8 cellular contexts compared by ENCODE assay signal in genomic region chr15:92902020-92902419, GRCh38. TPM values are rescaled to one million over a fixed set of nuclear protein-coding genes. Genes with fewer than 3 reads are reported as not detected.
DNase-seq lines count a peak whose midpoint lies in the region; ATAC-seq and TF ChIP-seq lines count a peak whose summit lies in the region.

No MANE protein-coding gene starts in this region.

- TF ChIP-seq CTCF in HEK293 (tag by site-specific recombination; IDR thresholded peaks at IDR 0.05) (no peak), WTC11 (IDR thresholded peaks at IDR 0.05) (no peak), gastroesophageal sphincter (IDR thresholded peaks at IDR 0.05) (no peak), smooth muscle cell (IDR thresholded peaks at IDR 0.05; ENCODE audit: borderline replicate concordance, insufficient read depth, poor library complexity, severe bottlenecking) (no peak)

- no peak for TF ChIP-seq POLR2A in gastroesophageal sphincter (IDR thresholded peaks at IDR 0.05)

- H3K4me1 ChIP-seq in HEK293 (ENCODE audit: control insufficient read depth, insufficient read depth, low read length) (peaks cover 30% of the 10 kb centered on the region), gastroesophageal sphincter (peaks cover 6 to 70% (median 14%) of the 10 kb centered on the region in 3 donors), smooth muscle cell (ENCODE audit: low read depth) (peaks cover 36% of the 10 kb centered on the region)

- H3K36me3 ChIP-seq in HEK293 (ENCODE audit: control insufficient read depth in 2 of 2, insufficient read depth in 1 of 2, low read length in 2 of 2) = peaks cover 17 to 31% of the 10 kb centered on the region in 2 experiments; a peak in 2 of 3 replicates
- peaks cover 0 to 11% of the 10 kb centered on the region in 2 donors for H3K36me3 ChIP-seq in gastroesophageal sphincter
- H3K36me3 ChIP-seq in smooth muscle cell (ENCODE audit: low read depth) = no peaks in the 10 kb centered on the region

- peak overlapping the region; percentile 98 for H3K4me2 ChIP-seq in smooth muscle cell

- H3K9ac ChIP-seq in smooth muscle cell (ENCODE audit: low read depth) = peak overlapping the region; percentile 97

- H3K4me1 Mint-ChIP-seq in WTC11 = peaks cover 33% of the 10 kb centered on the region

- DNase-seq in WTC11 (ENCODE audit: low spot score) = no peak
- no peak for DNase-seq in smooth muscle cell (lab: John Stamatoyannopoulos, UW; ENCODE audit: unreplicated experiment)
- DNase-seq in NCI-H82 treated with DMSO at 0.1 percent for 48 hours (lab: John Stamatoyannopoulos, UW; ENCODE audit: unreplicated experiment) = no peak
- DNase-seq in cortex of kidney (lab: John Stamatoyannopoulos, UW) = no peak

- H3K27ac ChIP-seq in HEK293 (ENCODE audit: extremely low read depth, low read depth, low read length) (no peak overlapping the region; the same call in 1 of the 2 replicates), gastroesophageal sphincter (peak overlapping the region; percentile 91 to 100 (median 92)), smooth muscle cell (ENCODE audit: low read depth) (peak overlapping the region; percentile 100)

- POLR2A ChIA-PET in HEK293 (lab: Yijun Ruan, JAX) (interaction anchor here (3.2 to 6.6 kb wide), 3 partner anchors 20 to 92 kb away, joined by 15 to 226 read pairs (median 130); no protein-coding TSS in a partner anchor), WTC11 (lab: Charles Lee) (interaction anchor here (2.6 to 5.2 kb wide), 3 partner anchors 20 to 92 kb away, joined by 8 to 226 read pairs (median 63); no protein-coding TSS in a partner anchor)

- WGBS in gastroesophageal sphincter (ENCODE audit: low coverage in 1 of 2), 2 donors = 0% methylated on average over 2 of the region's 2 CpGs
- 0% methylated on average over 2 of the region's 2 CpGs for WGBS in smooth muscle cell (ENCODE audit: low lambda C conversion rate)

- H3K79me2 ChIP-seq in smooth muscle cell (ENCODE audit: low read depth) = peaks cover 96% of the 10 kb centered on the region

- ATAC-seq in WTC11 = no peak
- ATAC-seq in gastroesophageal sphincter = no peak
- no peak for ATAC-seq in GM19452 (IDR thresholded peaks at IDR 0.05; ENCODE audit: unreplicated experiment)
- ATAC-seq in HG02973 (IDR thresholded peaks at IDR 0.05; ENCODE audit: unreplicated experiment) = no peak

- CTCF ChIA-PET in HEK293 (lab: Yijun Ruan, JAX) = interaction anchor here (1.5 to 7.5 kb wide), 3 partner anchors 14 to 105 kb away, joined by 3 to 65 read pairs (median 22); no protein-coding TSS in a partner anchor
- CTCF ChIA-PET in WTC11 (lab: Charles Lee) = interaction anchor here (1.1 to 1.6 kb wide), 2 partner anchors 19 to 104 kb away, joined by 3 to 4 read pairs; no protein-coding TSS in a partner anchor

- H3K27me3 ChIP-seq in gastroesophageal sphincter (no peaks in the 10 kb centered on the region), smooth muscle cell (ENCODE audit: low read depth) (no peaks in the 10 kb centered on the region)

- H3K4me3 ChIP-seq in HEK293 (ENCODE audit: low read depth, low read length) (peak overlapping the region; percentile 82), gastroesophageal sphincter (peak overlapping the region; percentile 61 to 99), smooth muscle cell (peak overlapping the region; percentile 93)

- no peaks in the 10 kb centered on the region for H3K9me3 ChIP-seq in HEK293 (ENCODE audit: control insufficient read depth, insufficient read depth, low read depth, low read length)
- H3K9me3 ChIP-seq in gastroesophageal sphincter = no peaks in the 10 kb centered on the region
- no peaks in the 10 kb centered on the region for H3K9me3 ChIP-seq in smooth muscle cell (replicated peaks; ENCODE audit: low read depth)

- H3K4me3 Mint-ChIP-seq in WTC11 = peak overlapping the region; percentile 95

- H3F3A ChIP-seq in smooth muscle cell (ENCODE audit: low read depth) = peaks cover 53% of the 10 kb centered on the region

- peaks cover 8% of the 10 kb centered on the region for H3K9me3 Mint-ChIP-seq in WTC11

- no peak overlapping the region for H2AFZ ChIP-seq in smooth muscle cell (ENCODE audit: low read depth)

- no peak for TF ChIP-seq EP300 in gastroesophageal sphincter (IDR thresholded peaks at IDR 0.05)

- no peaks in the 10 kb centered on the region; the same call in 1 of the 2 replicates for H3K27me3 Mint-ChIP-seq in WTC11 (ENCODE audit: low read depth)

- H3K36me3 Mint-ChIP-seq in WTC11 = peaks cover 42% of the 10 kb centered on the region

- H4K20me1 ChIP-seq in smooth muscle cell (ENCODE audit: low read depth) = peaks cover 9% of the 10 kb centered on the region

- H3K27ac Mint-ChIP-seq in WTC11 = peak overlapping the region; percentile 38; the same call in 1 of the 2 replicates

TF ChIP-seq in HEK293, 187 proteins besides CTCF, POLR2A, EP300 and RAD21 (continues in another document):
- TF ChIP-seq, protein P1, sequence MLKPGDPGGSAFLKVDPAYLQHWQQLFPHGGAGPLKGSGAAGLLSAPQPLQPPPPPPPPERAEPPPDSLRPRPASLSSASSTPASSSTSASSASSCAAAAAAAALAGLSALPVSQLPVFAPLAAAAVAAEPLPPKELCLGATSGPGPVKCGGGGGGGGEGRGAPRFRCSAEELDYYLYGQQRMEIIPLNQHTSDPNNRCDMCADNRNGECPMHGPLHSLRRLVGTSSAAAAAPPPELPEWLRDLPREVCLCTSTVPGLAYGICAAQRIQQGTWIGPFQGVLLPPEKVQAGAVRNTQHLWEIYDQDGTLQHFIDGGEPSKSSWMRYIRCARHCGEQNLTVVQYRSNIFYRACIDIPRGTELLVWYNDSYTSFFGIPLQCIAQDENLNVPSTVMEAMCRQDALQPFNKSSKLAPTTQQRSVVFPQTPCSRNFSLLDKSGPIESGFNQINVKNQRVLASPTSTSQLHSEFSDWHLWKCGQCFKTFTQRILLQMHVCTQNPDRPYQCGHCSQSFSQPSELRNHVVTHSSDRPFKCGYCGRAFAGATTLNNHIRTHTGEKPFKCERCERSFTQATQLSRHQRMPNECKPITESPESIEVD (tag by site-specific recombination; IDR thresholded peaks at IDR 0.05) = no peak; the same call in 1 of the 2 replicates
- TF ChIP-seq ZNF473 (tag by site-specific recombination; IDR thresholded peaks at IDR 0.05) (no peak), ZNF155 (tag by site-specific recombination; IDR thresholded peaks at IDR 0.05) (no peak)
- TF ChIP-seq, protein P2, sequence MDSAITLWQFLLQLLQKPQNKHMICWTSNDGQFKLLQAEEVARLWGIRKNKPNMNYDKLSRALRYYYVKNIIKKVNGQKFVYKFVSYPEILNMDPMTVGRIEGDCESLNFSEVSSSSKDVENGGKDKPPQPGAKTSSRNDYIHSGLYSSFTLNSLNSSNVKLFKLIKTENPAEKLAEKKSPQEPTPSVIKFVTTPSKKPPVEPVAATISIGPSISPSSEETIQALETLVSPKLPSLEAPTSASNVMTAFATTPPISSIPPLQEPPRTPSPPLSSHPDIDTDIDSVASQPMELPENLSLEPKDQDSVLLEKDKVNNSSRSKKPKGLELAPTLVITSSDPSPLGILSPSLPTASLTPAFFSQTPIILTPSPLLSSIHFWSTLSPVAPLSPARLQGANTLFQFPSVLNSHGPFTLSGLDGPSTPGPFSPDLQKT (IDR thresholded peaks at IDR 0.05; ENCODE audit: borderline replicate concordance, low read depth, low read length) = no peak

TF ChIP-seq in WTC11, 78 proteins besides CTCF, POLR2A, EP300 and RAD21 (continues in another document):
- TF ChIP-seq EMX1 (CRISPR knock-in tag; IDR thresholded peaks at IDR 0.05) (no peak), SOX15 (CRISPR knock-in tag; IDR thresholded peaks at IDR 0.05) (no peak), HMGXB4 (CRISPR knock-in tag; IDR thresholded peaks at IDR 0.05) (no peak), FOXJ3 (CRISPR knock-in tag; IDR thresholded peaks at IDR 0.05; ENCODE audit: borderline replicate concordance) (no peak), ZNF317 (CRISPR knock-in tag; IDR thresholded peaks at IDR 0.05; ENCODE audit: borderline replicate concordance, low read depth) (no peak), NR2C2 (CRISPR knock-in tag; IDR thresholded peaks at IDR 0.05) (no peak), MYBL2 (CRISPR knock-in tag; IDR thresholded peaks at IDR 0.05) (no peak), FOXK1 (CRISPR knock-in tag; IDR thresholded peaks at IDR 0.05) (no peak), KAT7 (CRISPR knock-in tag; IDR thresholded peaks at IDR 0.05; ENCODE audit: borderline replicate concordance) (no peak)
- TF ChIP-seq, protein P3, sequence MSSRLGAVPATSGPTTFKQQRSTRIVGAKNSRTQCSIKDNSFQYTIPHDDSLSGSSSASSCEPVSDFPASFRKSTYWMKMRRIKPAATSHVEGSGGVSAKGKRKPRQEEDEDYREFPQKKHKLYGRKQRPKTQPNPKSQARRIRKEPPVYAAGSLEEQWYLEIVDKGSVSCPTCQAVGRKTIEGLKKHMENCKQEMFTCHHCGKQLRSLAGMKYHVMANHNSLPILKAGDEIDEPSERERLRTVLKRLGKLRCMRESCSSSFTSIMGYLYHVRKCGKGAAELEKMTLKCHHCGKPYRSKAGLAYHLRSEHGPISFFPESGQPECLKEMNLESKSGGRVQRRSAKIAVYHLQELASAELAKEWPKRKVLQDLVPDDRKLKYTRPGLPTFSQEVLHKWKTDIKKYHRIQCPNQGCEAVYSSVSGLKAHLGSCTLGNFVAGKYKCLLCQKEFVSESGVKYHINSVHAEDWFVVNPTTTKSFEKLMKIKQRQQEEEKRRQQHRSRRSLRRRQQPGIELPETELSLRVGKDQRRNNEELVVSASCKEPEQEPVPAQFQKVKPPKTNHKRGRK (CRISPR knock-in tag; IDR thresholded peaks at IDR 0.05; ENCODE audit: borderline replicate concordance) = no peak

RNA-seq across cellular contexts. Expression of gene CHD2, which starts 1.9 kb away (rescaled TPM):
- total RNA-seq in WTC11 (2021) (75.8 to 101 TPM (median 87.6 TPM) in 3 replicates), gastroesophageal sphincter (100 to 1,000 TPM in 2 of 4 donors, 10 to 100 TPM in 2; 41.9 to 144 (median 81.8) TPM), smooth muscle cell (99.2 and 132 TPM in 2 replicates)
- 64.4 and 81.6 TPM in 2 replicates for polyA plus RNA-seq in smooth muscle cell
